In the genomic region with DNA sequence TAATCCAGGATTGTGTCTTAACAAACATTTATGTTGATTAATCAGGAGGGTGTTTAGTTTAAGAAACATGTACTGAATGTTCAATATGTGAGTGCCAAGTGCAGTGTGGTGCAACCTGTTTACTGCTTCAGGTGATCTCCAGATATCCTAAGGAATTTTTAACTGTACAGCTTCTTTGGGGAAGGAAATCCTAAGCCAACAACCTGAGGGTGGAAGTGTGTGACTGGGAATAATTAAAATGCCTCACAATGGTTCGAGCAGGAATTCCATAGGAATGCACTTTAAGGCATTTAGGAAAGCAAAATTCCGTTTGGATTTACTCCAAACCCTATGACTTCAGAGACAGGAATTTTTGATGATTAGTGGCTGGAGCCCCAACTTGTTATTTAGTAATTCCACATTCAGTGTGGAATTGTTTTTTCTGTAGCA, we compare ENCODE assay signal across 10 cellular contexts. TPM values are rescaled to one million over a fixed set of nuclear protein-coding genes. Genes with fewer than 3 reads are reported as not detected.
DNase-seq lines count a peak whose midpoint lies in the region; ATAC-seq and TF ChIP-seq lines count a peak whose summit lies in the region.
"Had no signal": no experiment of that assay in that cellular context is flagged by ENCODE, and none has a peak within 500 bp of the region (broad histone marks: within the 10 kb centered on the region; RNA-seq: fewer than 3 reads in every experiment).

No MANE protein-coding gene starts in this region.

- no peak for TF ChIP-seq EP300 in suprapubic skin (IDR thresholded peaks at IDR 0.05)

- TF ChIP-seq POLR2A in suprapubic skin (IDR thresholded peaks at IDR 0.05): no peak

- CTCF ChIA-PET in HEK293 (lab: Yijun Ruan, JAX): interaction anchor here (0.9 to 2.5 kb wide), 5 partner anchors 12 to 88 kb away, joined by 4 to 11 read pairs (median 8); partner anchors contain the start of gene CRIM1

- ATAC-seq in left colon (no peak), GM18870 (IDR thresholded peaks at IDR 0.05; ENCODE audit: unreplicated experiment) (no peak), GM19395 (IDR thresholded peaks at IDR 0.05; ENCODE audit: unreplicated experiment) (no peak)

- H3K4me3 ChIP-seq in HEK293 (ENCODE audit: low read depth, low read length) (no peak overlapping the region), suprapubic skin (peak overlapping the region; percentile 13)

- DNase-seq in astrocyte of the hippocampus (ENCODE audit: low read depth, low spot score) (peak; percentile 93), iris pigment epithelial cell (ENCODE audit: low read depth) (peak; percentile 64), suprapubic skin (ENCODE audit: low spot score in 2 of 2) (no peak), left colon (no peak), activated gamma-delta T cell treated with Interleukin-2 at 50 U/mL for 16 hours (no peak)
- DNase-seq: activated CD8-positive, alpha-beta memory T cell treated with anti-CD3 and anti-CD28 coated beads, Interleukin-2, amount 50 U/mL, for 4 hours; SHP77 treated with DMSO at 0.1 percent for 48 hours had no signal

- intact Hi-C loops in left colon (cut with DNase I, micrococcal nuclease): no loop called here

- POLR2A ChIA-PET in HEK293 (lab: Yijun Ruan, JAX): interaction anchor here (1.0 to 1.6 kb wide), 3 partner anchors 8 to 17 kb away, joined by 3 to 10 read pairs (median 3); partner anchors contain the start of gene CRIM1

- H3K36me3 ChIP-seq in HEK293 (ENCODE audit: control insufficient read depth in 2 of 2, insufficient read depth in 1 of 2, low read length in 2 of 2) (no peaks in the 10 kb centered on the region), suprapubic skin (no peaks in the 10 kb centered on the region)

- H3K27ac ChIP-seq in HEK293 (ENCODE audit: extremely low read depth, low read depth, low read length) (no peak overlapping the region), suprapubic skin (peak overlapping the region; percentile 76)

- H3K27me3 ChIP-seq in suprapubic skin: no peaks in the 10 kb centered on the region

- H3K4me1 ChIP-seq in HEK293 (ENCODE audit: control insufficient read depth, insufficient read depth, low read length) (peaks cover 49% of the 10 kb centered on the region), suprapubic skin (peaks cover 81% of the 10 kb centered on the region)

- TF ChIP-seq CTCF in HEK293 (tag by site-specific recombination; IDR thresholded peaks at IDR 0.05) (no peak), suprapubic skin (IDR thresholded peaks at IDR 0.05) (no peak)

- H3K9me3 ChIP-seq in HEK293 (ENCODE audit: control insufficient read depth, insufficient read depth, low read depth, low read length) (no peaks in the 10 kb centered on the region), suprapubic skin (no peaks in the 10 kb centered on the region)

- 18% methylated on average over 2 of the region's 2 CpGs for whole genome bisulfite sequencing in suprapubic skin

TF ChIP-seq in HEK293, 187 proteins besides CTCF, POLR2A, EP300 and RAD21:
- TF ChIP-seq ZNF629 (tag by site-specific recombination; IDR thresholded peaks at IDR 0.05) (0 out of 2 replicates have a peak, but pooled peaks have one; percentile 22), OSR2 (tag by site-specific recombination; IDR thresholded peaks at IDR 0.05) (peak; percentile 2; the same call in 1 of the 2 replicates), PRDM6 (tag by site-specific recombination; IDR thresholded peaks at IDR 0.05) (peak; percentile 71), ZNF416 (tag by site-specific recombination; IDR thresholded peaks at IDR 0.05) (no peak), SP7 (tag by site-specific recombination; IDR thresholded peaks at IDR 0.05) (0 out of 2 replicates have a peak, but pooled peaks have one; percentile 22), IKZF3 (tag by site-specific recombination; IDR thresholded peaks at IDR 0.05) (peak; percentile 49; the same call in 1 of the 2 replicates), GLI4 (tag by site-specific recombination; IDR thresholded peaks at IDR 0.05) (no peak)
- TF ChIP-seq, protein P1, sequence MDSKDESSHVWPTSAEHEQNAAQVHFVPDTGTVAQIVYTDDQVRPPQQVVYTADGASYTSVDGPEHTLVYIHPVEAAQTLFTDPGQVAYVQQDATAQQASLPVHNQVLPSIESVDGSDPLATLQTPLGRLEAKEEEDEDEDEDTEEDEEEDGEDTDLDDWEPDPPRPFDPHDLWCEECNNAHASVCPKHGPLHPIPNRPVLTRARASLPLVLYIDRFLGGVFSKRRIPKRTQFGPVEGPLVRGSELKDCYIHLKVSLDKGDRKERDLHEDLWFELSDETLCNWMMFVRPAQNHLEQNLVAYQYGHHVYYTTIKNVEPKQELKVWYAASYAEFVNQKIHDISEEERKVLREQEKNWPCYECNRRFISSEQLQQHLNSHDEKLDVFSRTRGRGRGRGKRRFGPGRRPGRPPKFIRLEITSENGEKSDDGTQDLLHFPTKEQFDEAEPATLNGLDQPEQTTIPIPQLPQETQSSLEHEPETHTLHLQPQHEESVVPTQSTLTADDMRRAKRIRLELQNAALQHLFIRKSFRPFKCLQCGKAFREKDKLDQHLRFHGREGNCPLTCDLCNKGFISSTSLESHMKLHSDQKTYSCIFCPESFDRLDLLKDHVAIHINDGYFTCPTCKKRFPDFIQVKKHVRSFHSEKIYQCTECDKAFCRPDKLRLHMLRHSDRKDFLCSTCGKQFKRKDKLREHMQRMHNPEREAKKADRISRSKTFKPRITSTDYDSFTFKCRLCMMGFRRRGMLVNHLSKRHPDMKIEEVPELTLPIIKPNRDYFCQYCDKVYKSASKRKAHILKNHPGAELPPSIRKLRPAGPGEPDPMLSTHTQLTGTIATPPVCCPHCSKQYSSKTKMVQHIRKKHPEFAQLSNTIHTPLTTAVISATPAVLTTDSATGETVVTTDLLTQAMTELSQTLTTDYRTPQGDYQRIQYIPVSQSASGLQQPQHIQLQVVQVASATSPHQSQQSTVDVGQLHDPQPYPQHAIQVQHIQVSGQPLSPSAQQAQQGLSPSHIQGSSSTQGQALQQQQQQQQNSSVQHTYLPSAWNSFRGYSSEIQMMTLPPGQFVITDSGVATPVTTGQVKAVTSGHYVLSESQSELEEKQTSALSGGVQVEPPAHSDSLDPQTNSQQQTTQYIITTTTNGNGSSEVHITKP (tag by site-specific recombination; IDR thresholded peaks at IDR 0.05): peak; percentile 54
- TF ChIP-seq, protein P2, sequence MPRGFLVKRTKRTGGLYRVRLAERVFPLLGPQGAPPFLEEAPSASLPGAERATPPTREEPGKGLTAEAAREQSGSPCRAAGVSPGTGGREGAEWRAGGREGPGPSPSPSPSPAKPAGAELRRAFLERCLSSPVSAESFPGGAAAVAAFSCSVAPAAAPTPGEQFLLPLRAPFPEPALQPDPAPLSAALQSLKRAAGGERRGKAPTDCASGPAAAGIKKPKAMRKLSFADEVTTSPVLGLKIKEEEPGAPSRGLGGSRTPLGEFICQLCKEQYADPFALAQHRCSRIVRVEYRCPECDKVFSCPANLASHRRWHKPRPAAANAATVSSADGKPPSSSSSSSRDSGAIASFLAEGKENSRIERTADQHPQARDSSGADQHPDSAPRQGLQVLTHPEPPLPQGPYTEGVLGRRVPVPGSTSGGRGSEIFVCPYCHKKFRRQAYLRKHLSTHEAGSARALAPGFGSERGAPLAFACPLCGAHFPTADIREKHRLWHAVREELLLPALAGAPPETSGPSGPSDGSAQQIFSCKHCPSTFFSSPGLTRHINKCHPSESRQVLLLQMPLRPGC (tag by site-specific recombination; IDR thresholded peaks at IDR 0.05): 0 out of 2 replicates have a peak, but pooled peaks have one; percentile 58

RNA-seq across cellular contexts. Expression of gene CRIM1, which starts 16.4 kb away (rescaled TPM):
- total RNA-seq in suprapubic skin (100 to 1,000 TPM in 2 of 4 donors, 10 to 100 TPM in 2; 72.6 to 162 (median 112) TPM), left colon (100 to 1,000 TPM in 1 of 2 donors, 10 to 100 TPM in 1; 67.7 to 105 TPM)

Comparison
In these comparisons a context has a peak if more than half of its experiments do, and no peak if none do; other contexts are left out.
1. DNase-seq: peak in astrocyte of the hippocampus (single experiment) and iris pigment epithelial cell (single experiment); none in suprapubic skin (0 of 2), left colon (0 of 2) and activated gamma-delta T cell treated with Interleukin-2 at 50 U/mL for 16 hours (single experiment).